10 cellular contexts compared by ENCODE assay signal in genomic region chr12:45178771-45179170, GRCh38.
"Had no signal": no experiment of that assay in that cellular context is flagged by ENCODE, and none has a peak within 500 bp of the region (broad histone marks: within the 10 kb centered on the region; RNA-seq: fewer than 3 reads in every experiment).

No MANE protein-coding gene starts in this region.

- H3K9ac ChIP-seq: GM23248, KMS-11 had no signal

- H3K4me1 ChIP-seq: HAP-1 had no signal

- ATAC-seq: HCT116, HepG2 had no signal

- H3K4me3 Mint-ChIP-seq: IgD-negative memory B cell had no signal

- H3K27ac ChIP-seq: GM23248, HL-60, KMS-11 had no signal

- H3K9me3 ChIP-seq: HAP-1 had no signal

- H3K36me3 ChIP-seq: HAP-1 had no signal

- H3K27me3 Mint-ChIP-seq: IgD-negative memory B cell had no signal

- H3K4me3 ChIP-seq: GM23248, HAP-1 had no signal

- DNase-seq: GM23248, GOT3, H7, KBM-7 had no signal
